ENCODE assay signal across 28 cellular contexts in genomic region chr14:52599974-52600373, GRCh38.
"Had no signal": no experiment of that assay in that cellular context is flagged by ENCODE, and none has a peak within 500 bp of the region (broad histone marks: within the 10 kb centered on the region; RNA-seq: fewer than 3 reads in every experiment).

No MANE protein-coding gene starts in this region.

- H3K27me3 ChIP-seq: colonic mucosa, esophagus squamous epithelium, gastrocnemius medialis, heart right ventricle, left lung had no signal

- H3K4me1 Mint-ChIP-seq: mesothelial cell of epicardium had no signal

- H3K27ac ChIP-seq: colonic mucosa, epithelial cell of prostate, esophagus squamous epithelium, gastrocnemius medialis, heart right ventricle, left lung, lower lobe of right lung had no signal

- ATAC-seq: effector memory CD8-positive, alpha-beta T cell; esophagus mucosa; gastrocnemius medialis; heart right ventricle; left cardiac atrium; left lung; left ventricle myocardium superior; lower lobe of right lung; mucosa of descending colon had no signal

- H3K4me3 Mint-ChIP-seq: dendritic cell treated with granulocyte-macrophage colony-stimulating factor and Interleukin-4, amounts not matched to agents 40 ng/mL and 50 ng/mL, for 4 days; effector memory CD8-positive, alpha-beta T cell; endodermal cell; mesothelial cell of epicardium; naive B cell had no signal

- H3K27me3 Mint-ChIP-seq: dendritic cell treated with granulocyte-macrophage colony-stimulating factor and Interleukin-4, amounts not matched to agents 40 ng/mL and 50 ng/mL, for 4 days had no signal

- FAIRE-seq: endometrium, islet of Langerhans, keratinocyte had no signal

- DNase-seq: colonic mucosa; cortex of kidney; effector CD8-positive, alpha-beta T cell; effector memory CD8-positive, alpha-beta T cell; endodermal cell; erythroblast; esophagus squamous epithelium; foreskin fibroblast; foreskin melanocyte; gastrocnemius medialis; glutamatergic neuron; head of caudate nucleus; heart right ventricle; hippocampal formation; left cardiac atrium; left lung; left ventricle myocardium superior; lower lobe of right lung; mesenchymal stem cell; mucosa of descending colon; naive B cell had no signal

- H3K27ac Mint-ChIP-seq: dendritic cell treated with granulocyte-macrophage colony-stimulating factor and Interleukin-4, amounts not matched to agents 40 ng/mL and 50 ng/mL, for 4 days; effector memory CD8-positive, alpha-beta T cell; endodermal cell; mesothelial cell of epicardium; naive B cell had no signal

- H3K4me3 ChIP-seq: colonic mucosa, esophagus squamous epithelium, gastrocnemius medialis, heart right ventricle, left lung, lower lobe of right lung, mucosa of descending colon had no signal

- H3K4me1 ChIP-seq: colonic mucosa, esophagus squamous epithelium, gastrocnemius medialis, heart right ventricle, left lung, lower lobe of right lung had no signal

- H3K36me3 ChIP-seq: colonic mucosa, esophagus squamous epithelium, heart right ventricle, left lung, lower lobe of right lung had no signal

- H3K9me3 Mint-ChIP-seq: effector memory CD8-positive, alpha-beta T cell had no signal

- H3K9me3 ChIP-seq: colonic mucosa, gastrocnemius medialis had no signal
